Comparison of ENCODE assay signal across 1 cellular context in genomic region chr19:15835565-15836344, GRCh38.
TF ChIP-seq lines count a peak whose summit lies in the region.
"Not testable (repeated sequence)": the region's sequence is repeated elsewhere in the genome, so short reads cannot be mapped to it uniquely, and the experiment has no call there.

No MANE protein-coding gene starts in this region.

TF ChIP-seq in K562, 482 proteins besides CTCF, POLR2A, EP300 and RAD21 (continued from another document and continues in another):
- TF ChIP-seq CTBP1 (IDR thresholded peaks at IDR 0.05; ENCODE audit: borderline replicate concordance) (peak; percentile 36; the same call in 1 of the 2 replicates), BRD9 (IDR thresholded peaks at IDR 0.05; ENCODE audit: low read depth, partially characterized antibody) (peak; percentile 56), ESRRA (IDR thresholded peaks at IDR 0.05; ENCODE audit: borderline replicate concordance, low read depth) (0 out of 2 replicates have a peak, but pooled peaks have one; percentile 8), FOXK1 (CRISPR knock-in tag; IDR thresholded peaks at IDR 0.05; ENCODE audit: borderline replicate concordance) (0 out of 2 replicates have a peak, but pooled peaks have one; percentile 34), CREB3 (tag; conservative IDR thresholded peaks at IDR 0.05; ENCODE audit: low read depth) (peak; percentile 56; the same call in 1 of the 2 replicates), POLR2AphosphoS5 (IDR thresholded peaks at IDR 0.05; ENCODE audit: control insufficient read depth, insufficient read depth, low read depth, low read length) (peak; percentile 33; the same call in 1 of the 2 replicates), OTX1 (CRISPR knock-in tag; IDR thresholded peaks at IDR 0.05) (peak; percentile 72; the same call in 1 of the 2 replicates), CEBPB (tag; IDR thresholded peaks at IDR 0.05) (0 out of 2 replicates have a peak, but pooled peaks have one; percentile 10), TEAD1 (CRISPR knock-in tag; IDR thresholded peaks at IDR 0.05) (peak in 1 of 2 experiments; percentile 60; a peak in 1 of 4 replicates), CBFA2T3 (IDR thresholded peaks at IDR 0.05) (peak; percentile 66), PBX2 (tag; conservative IDR thresholded peaks at IDR 0.05; ENCODE audit: low read depth) (0 out of 2 replicates have a peak, but pooled peaks have one; percentile 5), SUPT5H (IDR thresholded peaks at IDR 0.05) (peak; percentile 17; the same call in 1 of the 2 replicates), SOX6 (IDR thresholded peaks at IDR 0.05) (peak; percentile 72), ZBTB26 (CRISPR knock-in tag; IDR thresholded peaks at IDR 0.05) (peak; percentile 78; the same call in 1 of the 2 replicates), BHLHE40 (IDR thresholded peaks at IDR 0.05; ENCODE audit: low read length) (0 out of 2 replicates have a peak, but pooled peaks have one; percentile 29), ZNF592 (IDR thresholded peaks at IDR 0.05) (peak; percentile 59), ZBTB9 (CRISPR knock-in tag; IDR thresholded peaks at IDR 0.05) (0 out of 2 replicates have a peak, but pooled peaks have one; percentile 27), FOXA3 (CRISPR knock-in tag; conservative IDR thresholded peaks at IDR 0.05 in 1 of 2, IDR thresholded peaks at IDR 0.05 in 1 of 2) (peak in 1 of 2 experiments; percentile 77; a peak in 2 of 4 replicates), TAF7 (tag; IDR thresholded peaks at IDR 0.05) (0 out of 2 replicates have a peak, but pooled peaks have one; percentile 10), ZNF766 (CRISPR knock-in tag; conservative IDR thresholded peaks at IDR 0.05) (peak; percentile 61; the same call in 1 of the 2 replicates), TAL1 (IDR thresholded peaks at IDR 0.05) (peak; percentile 23; the same call in 1 of the 2 replicates), HDAC2 (IDR thresholded peaks at IDR 0.05) (peak; percentile 31; the same call in 1 of the 2 replicates), NR4A1 (tag; IDR thresholded peaks at IDR 0.05) (0 out of 2 replicates have a peak, but pooled peaks have one; percentile 33), FOXK2 (conservative IDR thresholded peaks at IDR 0.05 in 1 of 2, IDR thresholded peaks at IDR 0.05 in 1 of 2; ENCODE audit: low read depth in 2 of 2) (peak; percentile 65 to 71; a peak in 3 of 4 replicates), YY1 (IDR thresholded peaks at IDR 0.05; ENCODE audit: borderline replicate concordance in 1 of 3, control insufficient read depth in 1 of 3, extremely low read depth in 1 of 3, insufficient read depth in 3 of 3, insufficient read length in 1 of 3, insufficient replicate concordance in 2 of 3, low read depth in 1 of 3, low read length in 2 of 3) (peak in 1 of 3 experiments; percentile 46), SRF (CRISPR knock-in tag; IDR thresholded peaks at IDR 0.05) (0 out of 4 replicates have a peak, but pooled peaks of 1 of the 2 experiments have one; percentile 17), DMBX1 (CRISPR knock-in tag; IDR thresholded peaks at IDR 0.05; ENCODE audit: borderline replicate concordance) (0 out of 2 replicates have a peak, but pooled peaks have one; percentile 45), HDAC1 (IDR thresholded peaks at IDR 0.05) (peak in 1 of 2 experiments; percentile 77; a peak in 2 of 4 replicates), MEF2D (tag; conservative IDR thresholded peaks at IDR 0.05; ENCODE audit: low read depth) (0 out of 2 replicates have a peak, but pooled peaks have one; percentile 36), POLR2B (IDR thresholded peaks at IDR 0.05; ENCODE audit: low read depth, partially characterized antibody) (peak; percentile 85), ILF3 (IDR thresholded peaks at IDR 0.05; ENCODE audit: borderline replicate concordance) (0 out of 2 replicates have a peak, but pooled peaks have one; percentile 11)
- TF ChIP-seq PBX2 (CRISPR knock-in tag; IDR thresholded peaks at IDR 0.05; ENCODE audit: low read depth); NR4A1 (CRISPR knock-in tag; IDR thresholded peaks at IDR 0.05): not testable (repeated sequence)
- TF ChIP-seq, protein P1, sequence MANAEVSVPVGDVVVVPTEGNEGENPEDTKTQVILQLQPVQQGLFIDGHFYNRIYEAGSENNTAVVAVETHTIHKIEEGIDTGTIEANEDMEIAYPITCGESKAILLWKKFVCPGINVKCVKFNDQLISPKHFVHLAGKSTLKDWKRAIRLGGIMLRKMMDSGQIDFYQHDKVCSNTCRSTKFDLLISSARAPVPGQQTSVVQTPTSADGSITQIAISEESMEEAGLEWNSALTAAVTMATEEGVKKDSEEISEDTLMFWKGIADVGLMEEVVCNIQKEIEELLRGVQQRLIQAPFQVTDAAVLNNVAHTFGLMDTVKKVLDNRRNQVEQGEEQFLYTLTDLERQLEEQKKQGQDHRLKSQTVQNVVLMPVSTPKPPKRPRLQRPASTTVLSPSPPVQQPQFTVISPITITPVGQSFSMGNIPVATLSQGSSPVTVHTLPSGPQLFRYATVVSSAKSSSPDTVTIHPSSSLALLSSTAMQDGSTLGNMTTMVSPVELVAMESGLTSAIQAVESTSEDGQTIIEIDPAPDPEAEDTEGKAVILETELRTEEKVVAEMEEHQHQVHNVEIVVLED (CRISPR knock-in tag; IDR thresholded peaks at IDR 0.05), result 0 out of 2 replicates have a peak, but pooled peaks have one; percentile 7
- TF ChIP-seq, protein P2, sequence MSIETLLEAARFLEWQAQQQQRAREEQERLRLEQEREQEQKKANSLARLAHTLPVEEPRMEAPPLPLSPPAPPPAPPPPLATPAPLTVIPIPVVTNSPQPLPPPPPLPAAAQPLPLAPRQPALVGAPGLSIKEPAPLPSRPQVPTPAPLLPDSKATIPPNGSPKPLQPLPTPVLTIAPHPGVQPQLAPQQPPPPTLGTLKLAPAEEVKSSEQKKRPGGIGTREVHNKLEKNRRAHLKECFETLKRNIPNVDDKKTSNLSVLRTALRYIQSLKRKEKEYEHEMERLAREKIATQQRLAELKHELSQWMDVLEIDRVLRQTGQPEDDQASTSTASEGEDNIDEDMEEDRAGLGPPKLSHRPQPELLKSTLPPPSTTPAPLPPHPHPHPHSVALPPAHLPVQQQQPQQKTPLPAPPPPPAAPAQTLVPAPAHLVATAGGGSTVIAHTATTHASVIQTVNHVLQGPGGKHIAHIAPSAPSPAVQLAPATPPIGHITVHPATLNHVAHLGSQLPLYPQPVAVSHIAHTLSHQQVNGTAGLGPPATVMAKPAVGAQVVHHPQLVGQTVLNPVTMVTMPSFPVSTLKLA (conservative IDR thresholded peaks at IDR 0.05), result peak; percentile 37 to 38; a peak in 2 of 4 replicates
- TF ChIP-seq, protein P3, sequence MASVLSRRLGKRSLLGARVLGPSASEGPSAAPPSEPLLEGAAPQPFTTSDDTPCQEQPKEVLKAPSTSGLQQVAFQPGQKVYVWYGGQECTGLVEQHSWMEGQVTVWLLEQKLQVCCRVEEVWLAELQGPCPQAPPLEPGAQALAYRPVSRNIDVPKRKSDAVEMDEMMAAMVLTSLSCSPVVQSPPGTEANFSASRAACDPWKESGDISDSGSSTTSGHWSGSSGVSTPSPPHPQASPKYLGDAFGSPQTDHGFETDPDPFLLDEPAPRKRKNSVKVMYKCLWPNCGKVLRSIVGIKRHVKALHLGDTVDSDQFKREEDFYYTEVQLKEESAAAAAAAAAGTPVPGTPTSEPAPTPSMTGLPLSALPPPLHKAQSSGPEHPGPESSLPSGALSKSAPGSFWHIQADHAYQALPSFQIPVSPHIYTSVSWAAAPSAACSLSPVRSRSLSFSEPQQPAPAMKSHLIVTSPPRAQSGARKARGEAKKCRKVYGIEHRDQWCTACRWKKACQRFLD (CRISPR knock-in tag; IDR thresholded peaks at IDR 0.05), result peak; percentile 66
- TF ChIP-seq, protein P4, sequence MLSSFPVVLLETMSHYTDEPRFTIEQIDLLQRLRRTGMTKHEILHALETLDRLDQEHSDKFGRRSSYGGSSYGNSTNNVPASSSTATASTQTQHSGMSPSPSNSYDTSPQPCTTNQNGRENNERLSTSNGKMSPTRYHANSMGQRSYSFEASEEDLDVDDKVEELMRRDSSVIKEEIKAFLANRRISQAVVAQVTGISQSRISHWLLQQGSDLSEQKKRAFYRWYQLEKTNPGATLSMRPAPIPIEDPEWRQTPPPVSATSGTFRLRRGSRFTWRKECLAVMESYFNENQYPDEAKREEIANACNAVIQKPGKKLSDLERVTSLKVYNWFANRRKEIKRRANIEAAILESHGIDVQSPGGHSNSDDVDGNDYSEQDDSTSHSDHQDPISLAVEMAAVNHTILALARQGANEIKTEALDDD (IDR thresholded peaks at IDR 0.05), result peak; percentile 78
- TF ChIP-seq, protein P5, sequence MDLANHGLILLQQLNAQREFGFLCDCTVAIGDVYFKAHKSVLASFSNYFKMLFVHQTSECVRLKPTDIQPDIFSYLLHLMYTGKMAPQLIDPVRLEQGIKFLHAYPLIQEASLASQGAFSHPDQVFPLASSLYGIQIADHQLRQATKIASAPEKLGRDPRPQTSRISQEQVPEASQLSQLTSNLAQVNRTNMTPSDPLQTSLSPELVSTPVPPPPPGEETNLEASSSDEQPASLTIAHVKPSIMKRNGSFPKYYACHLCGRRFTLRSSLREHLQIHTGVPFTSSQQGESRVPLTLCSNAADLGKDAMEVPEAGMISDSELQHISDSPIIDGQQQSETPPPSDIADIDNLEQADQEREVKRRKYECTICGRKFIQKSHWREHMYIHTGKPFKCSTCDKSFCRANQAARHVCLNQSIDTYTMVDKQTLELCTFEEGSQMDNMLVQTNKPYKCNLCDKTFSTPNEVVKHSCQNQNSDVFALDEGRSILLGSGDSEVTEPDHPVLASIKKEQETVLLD (IDR thresholded peaks at IDR 0.05), result 0 out of 2 replicates have a peak, but pooled peaks have one; percentile 22
